ENCODE assay signal across 22 cellular contexts in genomic region chr15:99164119-99164518, GRCh38. TPM values are rescaled to one million over a fixed set of nuclear protein-coding genes. Genes with fewer than 3 reads are reported as not detected.
A peak's percentile ranks its signal among the peaks of the same experiment; 100 is the strongest.
DNase-seq lines count a peak whose midpoint lies in the region; ATAC-seq and TF ChIP-seq lines count a peak whose summit lies in the region.
"Had no signal": no experiment of that assay in that cellular context is flagged by ENCODE, and none has a peak within 500 bp of the region (broad histone marks: within the 10 kb centered on the region; RNA-seq: fewer than 3 reads in every experiment).

No MANE protein-coding gene starts in this region.

- WGBS in esophagus muscularis mucosa, result 96% methylated on average over 3 of the region's 3 CpGs
- 95 to 96% methylated on average over 3 of the region's 3 CpGs for WGBS in sigmoid colon, 2 donors
- WGBS in hepatocyte (ENCODE audit: low lambda C conversion rate, missing lambda C conversion rate), result 95% methylated on average over 3 of the region's 3 CpGs

- no peaks in the 10 kb centered on the region for H3K79me2 ChIP-seq in OCI-LY3 (ENCODE audit: low read length)
- H3K79me2 ChIP-seq in hepatocyte, result no peaks in the 10 kb centered on the region

- no peak overlapping the region for H3K9ac ChIP-seq in OCI-LY3 (ENCODE audit: low read length)
- H3K9ac ChIP-seq: BLaER1 treated with 17β-estradiol and CSF1 and Interleukin-3, amounts not matched to agents 10 nM and 100 nM had no signal

- TF ChIP-seq POLR2A in esophagus muscularis mucosa (IDR thresholded peaks at IDR 0.05; ENCODE audit: low read depth) (no peak), sigmoid colon (IDR thresholded peaks at IDR 0.05) (no peak)

- DNase-seq in esophagus muscularis mucosa (ENCODE audit: extremely low spot score) (peak; percentile 34), sigmoid colon (no peak), hepatocyte (ENCODE audit: low spot score) (no peak), Ammon's horn (ENCODE audit: low spot score) (no peak)
- DNase-seq: 8988T; Calu3; CD8-positive, alpha-beta T cell; DMS 273 treated with DMSO at 0.1 percent for 48 hours; DMS53; DND-41; EL; H7; KG1 had no signal

- no peak for ATAC-seq in HG02642 (IDR thresholded peaks at IDR 0.05; ENCODE audit: poor library complexity, unreplicated experiment)
- ATAC-seq in HG03565 (IDR thresholded peaks at IDR 0.05; ENCODE audit: unreplicated experiment), result no peak
- ATAC-seq: CD8-positive, alpha-beta T cell; GM23338; HCT116 had no signal

- H3K4me1 ChIP-seq in HEK293 (ENCODE audit: control insufficient read depth, insufficient read depth, low read length) (no peaks in the 10 kb centered on the region), OCI-LY3 (ENCODE audit: low read length) (peaks cover 32% of the 10 kb centered on the region), esophagus muscularis mucosa (peaks cover 15 to 50% (median 40%) of the 10 kb centered on the region in 4 donors), sigmoid colon (peaks cover 0 to 44% (median 36%) of the 10 kb centered on the region in 4 donors), hepatocyte (ENCODE audit: insufficient read depth) (peaks cover 3% of the 10 kb centered on the region)

- peaks cover 10 to 26% of the 10 kb centered on the region in 2 experiments; a peak in 2 of 3 replicates for H3K36me3 ChIP-seq in HEK293 (ENCODE audit: control insufficient read depth in 2 of 2, insufficient read depth in 1 of 2, low read length in 2 of 2)
- H3K36me3 ChIP-seq in OCI-LY3 (replicated peaks; ENCODE audit: low read depth, low read length), result no peaks in the 10 kb centered on the region
- peaks cover 0 to 36% (median 19%) of the 10 kb centered on the region in 4 donors for H3K36me3 ChIP-seq in esophagus muscularis mucosa
- H3K36me3 ChIP-seq in sigmoid colon, result peaks cover 0 to 8% (median 0%) of the 10 kb centered on the region in 4 donors
- no peaks in the 10 kb centered on the region for H3K36me3 ChIP-seq in hepatocyte (replicated peaks; ENCODE audit: insufficient read depth, low read depth)
- H3K36me3 ChIP-seq: BLaER1 treated with 17β-estradiol and CSF1 and Interleukin-3, amounts not matched to agents 10 nM and 100 nM had no signal

- H3K27me3 ChIP-seq in OCI-LY3 (ENCODE audit: low read depth, low read length) (no peaks in the 10 kb centered on the region), esophagus muscularis mucosa (no peaks in the 10 kb centered on the region), sigmoid colon (no peaks in the 10 kb centered on the region), hepatocyte (no peaks in the 10 kb centered on the region)
- H3K27me3 ChIP-seq: BLaER1 treated with 17β-estradiol and CSF1 and Interleukin-3, amounts not matched to agents 10 nM and 100 nM had no signal

- TF ChIP-seq CTCF in HEK293 (tag by site-specific recombination; IDR thresholded peaks at IDR 0.05) (no peak), OCI-LY3 (IDR thresholded peaks at IDR 0.05; ENCODE audit: low read depth, low read length) (no peak), esophagus muscularis mucosa (IDR thresholded peaks at IDR 0.05) (no peak), sigmoid colon (IDR thresholded peaks at IDR 0.05) (no peak), hepatocyte (IDR thresholded peaks at IDR 0.05; ENCODE audit: poor library complexity) (no peak)

- POLR2A ChIA-PET in HEK293 (lab: Yijun Ruan, JAX), result interaction anchor here (1.4 kb wide), 1 partner anchor 59 kb away, joined by 3 read pairs; no protein-coding TSS in a partner anchor

- H3K4me2 ChIP-seq in OCI-LY3 (ENCODE audit: low read length) (peak overlapping the region; percentile 10; the same call in 1 of the 2 replicates), hepatocyte (no peak overlapping the region)
- H3K4me2 ChIP-seq: BLaER1 treated with 17β-estradiol and CSF1 and Interleukin-3, amounts not matched to agents 10 nM and 100 nM; GM23338 had no signal

- H3K27ac ChIP-seq in HEK293 (ENCODE audit: extremely low read depth, low read depth, low read length), result no peak overlapping the region
- no peak overlapping the region for H3K27ac ChIP-seq in OCI-LY3 (ENCODE audit: low read length)
- peak overlapping the region; percentile 95 to 99 (median 98) for H3K27ac ChIP-seq in esophagus muscularis mucosa (replicated peaks in 1 of 4)
- peak overlapping the region; percentile 92 to 97 (median 96) for H3K27ac ChIP-seq in sigmoid colon
- no peak overlapping the region for H3K27ac ChIP-seq in hepatocyte
- H3K27ac ChIP-seq: BLaER1 treated with 17β-estradiol and CSF1 and Interleukin-3, amounts not matched to agents 10 nM and 100 nM; HL-60 had no signal

- TF ChIP-seq EP300 in esophagus muscularis mucosa (IDR thresholded peaks at IDR 0.05), result no peak
- no peak for TF ChIP-seq EP300 in sigmoid colon (IDR thresholded peaks at IDR 0.05)

- H2AFZ ChIP-seq in OCI-LY3 (ENCODE audit: low read depth, low read length) (no peak overlapping the region), hepatocyte (no peak overlapping the region)
- H2AFZ ChIP-seq: GM23338 had no signal

- CTCF ChIA-PET in HEK293 (lab: Yijun Ruan, JAX), result interaction anchor here (0.7 kb wide), 1 partner anchor 49 kb away, joined by 3 read pairs; no protein-coding TSS in a partner anchor

- H3K4me3 ChIP-seq in HEK293 (ENCODE audit: low read depth, low read length), result no peak overlapping the region
- no peak overlapping the region for H3K4me3 ChIP-seq in OCI-LY3 (ENCODE audit: low read length)
- H3K4me3 ChIP-seq in esophagus muscularis mucosa, result no peak overlapping the region
- no peak overlapping the region for H3K4me3 ChIP-seq in sigmoid colon
- no peak overlapping the region for H3K4me3 ChIP-seq in hepatocyte
- H3K4me3 ChIP-seq: BLaER1 treated with 17β-estradiol and CSF1 and Interleukin-3, amounts not matched to agents 10 nM and 100 nM; GM23338 had no signal

- intact Hi-C loops in esophagus muscularis mucosa (cut with DNase I) (no loop called here), sigmoid colon (cut with DNase I) (no loop called here)

- H4K20me1 ChIP-seq in OCI-LY3 (ENCODE audit: insufficient read depth, low read length), result no peaks in the 10 kb centered on the region
- H4K20me1 ChIP-seq in hepatocyte (ENCODE audit: insufficient read depth, poor library complexity, severe bottlenecking), result no peaks in the 10 kb centered on the region
- H4K20me1 ChIP-seq: BLaER1 treated with 17β-estradiol and CSF1 and Interleukin-3, amounts not matched to agents 10 nM and 100 nM had no signal

- no peaks in the 10 kb centered on the region for H3K9me3 ChIP-seq in HEK293 (ENCODE audit: control insufficient read depth, insufficient read depth, low read depth, low read length)
- H3K9me3 ChIP-seq in OCI-LY3 (ENCODE audit: insufficient read depth, low read length), result no peaks in the 10 kb centered on the region
- H3K9me3 ChIP-seq in esophagus muscularis mucosa, result no peaks in the 10 kb centered on the region
- no peaks in the 10 kb centered on the region for H3K9me3 ChIP-seq in sigmoid colon
- H3K9me3 ChIP-seq in hepatocyte (ENCODE audit: low read depth), result no peaks in the 10 kb centered on the region
- H3K9me3 ChIP-seq: BLaER1 treated with 17β-estradiol and CSF1 and Interleukin-3, amounts not matched to agents 10 nM and 100 nM had no signal

- H3K9me2 ChIP-seq in hepatocyte (replicated peaks; ENCODE audit: insufficient read depth), result no peaks in the 10 kb centered on the region

TF ChIP-seq in HEK293, 187 proteins besides CTCF, POLR2A, EP300 and RAD21:
- no peak for TF ChIP-seq ZNF629 (tag by site-specific recombination; IDR thresholded peaks at IDR 0.05)
- no peak for TF ChIP-seq ZNF16 (tag by site-specific recombination; IDR thresholded peaks at IDR 0.05; ENCODE audit: low read depth)
- TF ChIP-seq SCRT2 (tag by site-specific recombination; IDR thresholded peaks at IDR 0.05), result peak; percentile 70
- TF ChIP-seq EGR2 (tag by site-specific recombination; IDR thresholded peaks at IDR 0.05; ENCODE audit: low read depth), result no peak
- no peak for TF ChIP-seq ZNF10 (tag by site-specific recombination; IDR thresholded peaks at IDR 0.05)
- no peak for TF ChIP-seq ZNF791 (tag by site-specific recombination; IDR thresholded peaks at IDR 0.05)
- 0 out of 2 replicates have a peak, but pooled peaks have one; percentile 28 for TF ChIP-seq SCRT1 (tag by site-specific recombination; IDR thresholded peaks at IDR 0.05; ENCODE audit: borderline replicate concordance)
- no peak for TF ChIP-seq KLF10 (tag by site-specific recombination; IDR thresholded peaks at IDR 0.05)
- TF ChIP-seq SALL2 (tag by site-specific recombination; IDR thresholded peaks at IDR 0.05; ENCODE audit: borderline replicate concordance), result no peak
- TF ChIP-seq ZNF558 (tag by site-specific recombination; IDR thresholded peaks at IDR 0.05), result no peak
- TF ChIP-seq ZNF830 (tag by site-specific recombination; IDR thresholded peaks at IDR 0.05; ENCODE audit: low read depth), result no peak

RNA-seq across cellular contexts. Expression of gene SYNM, which starts 59.2 kb away (rescaled TPM):
- 1,000 to 10,000 TPM; 1,866 to 2,563 (median 2,454) TPM for total RNA-seq in esophagus muscularis mucosa
- 1,000 to 10,000 TPM in 3 of 4 donors, 100 to 1,000 TPM in 1; 731 to 1,357 (median 1,117) TPM for total RNA-seq in sigmoid colon
- polyA plus RNA-seq in sigmoid colon, result 10 to 100 TPM in 1 of 3 donors, 1 to 10 TPM in 1, under 1 TPM in 1; 0.69 to 31.9 (median 9.0) TPM
- 12.4 and 13.8 TPM in 2 replicates for total RNA-seq in hepatocyte
- polyA plus RNA-seq in hepatocyte, result 9.7 and 10.5 TPM in 2 replicates
- polyA plus RNA-seq: IgD-negative memory B cell had no signal

Comparison
In these comparisons a context has a peak if more than half of its experiments do, and no peak if none do; other contexts are left out.
1. H3K27ac ChIP-seq: peak in esophagus muscularis mucosa (4 of 4) and sigmoid colon (4 of 4); none in HEK293 (single experiment), OCI-LY3 (single experiment) and hepatocyte (single experiment).
2. RNA of gene SYNM, which starts 59.2 kb away (total RNA-seq): 1,866 to 2,563 TPM in esophagus muscularis mucosa and 731 to 1,357 TPM in sigmoid colon; 12.4 to 13.8 TPM in hepatocyte; every median in the first group is over 10 times any median in the second.